9 cellular contexts compared by ENCODE assay signal in the genomic region with DNA sequence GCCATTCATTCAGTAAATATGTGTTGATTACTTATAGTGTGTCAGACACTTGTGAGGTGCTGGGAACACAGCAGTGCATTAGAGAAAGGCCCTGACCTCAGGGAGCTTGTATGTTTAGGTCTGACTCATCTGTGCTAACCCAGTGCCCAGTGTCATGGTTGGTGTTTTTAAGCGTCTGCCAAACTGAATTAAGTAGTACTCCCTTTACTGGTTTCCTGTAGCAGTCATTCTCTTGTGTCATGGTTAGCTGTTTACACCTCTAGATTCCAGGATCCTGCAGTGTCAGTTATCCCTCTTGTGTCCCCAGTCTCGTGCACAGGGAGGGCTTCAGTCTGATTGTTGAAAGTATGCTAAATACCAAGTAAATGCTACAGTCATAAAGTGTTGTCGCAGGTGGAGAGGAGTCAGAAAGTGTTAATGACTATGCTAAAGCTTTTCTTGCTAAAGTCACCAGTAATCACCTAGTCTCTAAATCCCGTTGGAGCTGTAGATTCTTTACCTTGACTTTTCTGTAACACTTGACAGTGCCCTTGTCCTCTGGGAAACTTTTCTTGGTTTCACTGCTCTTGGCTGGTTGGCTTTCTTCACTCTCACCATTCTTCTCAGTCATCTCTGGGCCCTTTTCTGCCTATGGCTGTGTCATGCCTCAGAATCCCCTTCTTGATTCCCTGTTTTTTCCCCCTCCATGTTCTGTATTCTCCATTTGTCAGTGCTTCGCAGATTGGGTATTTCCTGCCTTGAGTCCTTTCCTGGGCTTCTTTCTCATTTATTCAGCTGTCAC. TPM values are rescaled to one million over a fixed set of nuclear protein-coding genes. Genes with fewer than 3 reads are reported as not detected.
A peak's percentile ranks its signal among the peaks of the same experiment; 100 is the strongest.
DNase-seq lines count a peak whose midpoint lies in the region; ATAC-seq, FAIRE-seq and TF ChIP-seq lines count a peak whose summit lies in the region.
"Had no signal": no experiment of that assay in that cellular context is flagged by ENCODE, and none has a peak within 500 bp of the region (broad histone marks: within the 10 kb centered on the region; RNA-seq: fewer than 3 reads in every experiment).

No MANE protein-coding gene starts in this region.

- no peak overlapping the region for H3K23ac ChIP-seq in trophoblast cell (ENCODE audit: low read length)

- H3K9me3 ChIP-seq in GM12878 (replicated peaks; ENCODE audit: control insufficient read depth, insufficient read depth, low read length) (no peaks in the 10 kb centered on the region), trophoblast cell (ENCODE audit: insufficient read depth, low read depth, low read length) (peaks cover 2% of the 10 kb centered on the region), aorta (ENCODE audit: control insufficient read depth, low read length) (no peaks in the 10 kb centered on the region)
- H3K9me3 ChIP-seq: left lung had no signal

- H2BK5ac ChIP-seq in trophoblast cell (ENCODE audit: low read depth, low read length, poor library complexity) = no peak overlapping the region

- H2BK12ac ChIP-seq in trophoblast cell (ENCODE audit: low read length) = no peak overlapping the region

- H3K4me1 ChIP-seq in GM12878 (ENCODE audit: control insufficient read depth, insufficient read depth, low read length) = peaks cover 35% of the 10 kb centered on the region
- H3K4me1 ChIP-seq in trophoblast cell (ENCODE audit: control insufficient read depth in 1 of 2, insufficient read depth in 2 of 2, low read length in 2 of 2) = peaks cover 7 to 11% of the 10 kb centered on the region in 2 experiments
- peaks cover 0 to 4% of the 10 kb centered on the region in 2 donors for H3K4me1 ChIP-seq in aorta (ENCODE audit: control insufficient read depth in 1 of 2, insufficient read depth in 2 of 2, low read length in 2 of 2)

- H3K79me2 ChIP-seq in GM12878 (ENCODE audit: control insufficient read depth, insufficient read depth, low read length) (peaks cover 93% of the 10 kb centered on the region), trophoblast cell (ENCODE audit: control insufficient read depth, insufficient read depth, low read length, poor library complexity) (peaks cover 6% of the 10 kb centered on the region)

- no peak overlapping the region for H3K18ac ChIP-seq in trophoblast cell (ENCODE audit: low read length)

- peak; percentile 54 to 74 for ATAC-seq in activated CD4-positive, CD25-positive, alpha-beta regulatory T cell treated with anti-CD3 and anti-CD28 coated beads, Interleukin-2, amount 50 U/mL, for 24 hours
- ATAC-seq in HG03103 (IDR thresholded peaks at IDR 0.05; ENCODE audit: low read depth, unreplicated experiment) (peak; percentile 58), GM12878 (peak; percentile 70), aorta (ENCODE audit: low FRiP score) (no peak)
- ATAC-seq: left lung had no signal

- no peak for TF ChIP-seq RAD21 in GM12878 (IDR thresholded peaks at IDR 0.05; ENCODE audit: insufficient read depth, low read depth, low read length)

- H4K91ac ChIP-seq in trophoblast cell (ENCODE audit: low read depth, low read length) = no peak overlapping the region

- CTCF ChIA-PET in GM12878 (lab: Yijun Ruan, JAX) = interaction anchor here (0.9 to 1.8 kb wide), 4 partner anchors 10 to 156 kb away, joined by 3 to 5 read pairs (median 4); no protein-coding TSS in a partner anchor

- no peak for TF ChIP-seq CTCF in GM12878 (IDR thresholded peaks at IDR 0.05 in 2 of 3, conservative IDR thresholded peaks at IDR 0.05 in 1 of 3; ENCODE audit: control insufficient read depth in 2 of 3, extremely low read depth in 1 of 3, insufficient read depth in 1 of 3, low read depth in 3 of 3, low read length in 3 of 3)

- POLR2A ChIA-PET in GM12878 (lab: Charles Lee) = interaction anchor here (0.8 to 5.6 kb wide), 5 partner anchors 12 to 19 kb away, joined by 3 to 44 read pairs (median 6); no protein-coding TSS in a partner anchor

- no peak for TF ChIP-seq EP300 in GM12878 (IDR thresholded peaks at IDR 0.05; ENCODE audit: borderline replicate concordance in 1 of 2, control insufficient read depth in 1 of 2, low read depth in 2 of 2, low read length in 2 of 2)

- no peak overlapping the region for H4K12ac ChIP-seq in trophoblast cell (ENCODE audit: low read depth, low read length)

- RAD21 ChIA-PET in GM12878 (lab: Charles Lee; ENCODE audit: unreplicated experiment) = interaction anchor here (0.8 to 11.4 kb wide), 3 partner anchors 13 to 21 kb away, joined by 4 to 73 read pairs (median 11); partner anchors contain the start of gene UCK2

- TF ChIP-seq POLR2A in GM12878 (IDR thresholded peaks at IDR 0.05; ENCODE audit: low read depth, low read length) = no peak

- no peaks in the 10 kb centered on the region; the same call in 1 of the 2 replicates for H4K20me1 ChIP-seq in GM12878 (ENCODE audit: control insufficient read depth, insufficient read depth)

- no peak for FAIRE-seq in GM12878 (lab: Jason Lieb, UNC)

- no peak overlapping the region for H3K14ac ChIP-seq in trophoblast cell (ENCODE audit: low read length)

- no peak overlapping the region for H4K8ac ChIP-seq in trophoblast cell (ENCODE audit: low read depth, low read length)

- intact Hi-C loops in GM12878 (cut with micrococcal nuclease; ENCODE audit: unreplicated experiment) (loop anchor here (5.0 kb wide), 1 partner anchor 41 kb away; no protein-coding TSS in a partner anchor), aorta (cut with DNase I) (no loop called here)

- WGBS in GM12878 (ENCODE audit: insufficient coverage, insufficient replicate concordance, low lambda C conversion rate, missing lambda C conversion rate) = 18% methylated on average over 5 of the region's 5 CpGs
- no CpG with 5 or more reads among the region's 5 CpGs for WGBS in trophoblast cell (ENCODE audit: extremely low coverage, insufficient coverage, insufficient read length)
- 81 to 90% methylated on average over 5 of the region's 5 CpGs for WGBS in aorta, 2 donors

- peak overlapping the region; percentile 78 for H3K4me2 ChIP-seq in GM12878 (ENCODE audit: control insufficient read depth, insufficient read depth)
- H3K4me2 ChIP-seq in trophoblast cell (ENCODE audit: low read length) = no peak overlapping the region

- in situ Hi-C loops in GM12878 (cut with MboI) = no loop called here

- H3K36me3 ChIP-seq in GM12878 (ENCODE audit: control insufficient read depth in 2 of 2, insufficient read depth in 2 of 2, low read length in 1 of 2) (peaks cover 2 to 3% of the 10 kb centered on the region in 2 experiments; a peak in 2 of 4 replicates), trophoblast cell (ENCODE audit: control insufficient read depth in 1 of 2, insufficient read depth in 2 of 2, low read length in 2 of 2) (no peaks in the 10 kb centered on the region), aorta (ENCODE audit: control insufficient read depth in 1 of 2, insufficient read depth in 2 of 2, low read length in 1 of 2) (no peaks in the 10 kb centered on the region)
- H3K36me3 ChIP-seq: left lung had no signal

- no peak overlapping the region for H2AK5ac ChIP-seq in trophoblast cell (ENCODE audit: low read length)

- H2BK120ac ChIP-seq in trophoblast cell (ENCODE audit: insufficient read depth, low read length, poor library complexity) = no peak overlapping the region

- H3K4me3 ChIP-seq in GM12878 (no peak overlapping the region), trophoblast cell (ENCODE audit: low read depth, low read length) (no peak overlapping the region), aorta (ENCODE audit: low read length in 2 of 2) (no peak overlapping the region)
- H3K4me3 ChIP-seq: left lung had no signal

- H3K27ac ChIP-seq in GM12878 (ENCODE audit: control insufficient read depth, insufficient read depth) (peak overlapping the region; percentile 70), trophoblast cell (ENCODE audit: low read depth, low read length) (no peak overlapping the region), aorta (ENCODE audit: low read depth in 1 of 2, low read length in 2 of 2) (no peak overlapping the region)
- H3K27ac ChIP-seq: left lung had no signal

- no peak overlapping the region for H2AFZ ChIP-seq in GM12878 (ENCODE audit: control insufficient read depth, low read depth, low read length)
- H2AFZ ChIP-seq in trophoblast cell (ENCODE audit: insufficient read depth, low read length, poor library complexity) = no peak overlapping the region

- H3K9ac ChIP-seq in GM12878 (ENCODE audit: control insufficient read depth, insufficient read depth, low read length) = peak overlapping the region; percentile 13; the same call in 1 of the 2 replicates
- no peak overlapping the region for H3K9ac ChIP-seq in trophoblast cell (ENCODE audit: low read length)

- SMC1A ChIA-PET in GM12878 (lab: Charles Lee; ENCODE audit: uncharacterized antibody, unreplicated experiment) = interaction anchor here (1.3 to 17.9 kb wide), 6 partner anchors 10 to 73 kb away, joined by 4 to 212 read pairs (median 15); partner anchors contain the start of gene TMCO1

- DNase-seq in activated CD4-positive, CD25-positive, alpha-beta regulatory T cell treated with anti-CD3 and anti-CD28 coated beads, Interleukin-2, amount 50 U/mL, for 72 hours = no peak
- no peak for DNase-seq in GM12878 (ENCODE audit: low read depth, low spot score)
- DNase-seq in trophoblast cell = no peak
- DNase-seq in occipital lobe (lab: John Stamatoyannopoulos, UW) = no peak
- no peak for DNase-seq in NCI-H1048 (lab: John Stamatoyannopoulos, UW)
- DNase-seq in aorta = no peak
- DNase-seq: left lung had no signal

- no TSS peak for BruUV-seq in GM12878 (replicated peaks; lab: Mats Ljungman, UMichigan)

- H3K27me3 ChIP-seq in GM12878 (replicated peaks in 1 of 2; ENCODE audit: control insufficient read depth in 2 of 2, insufficient read depth in 2 of 2, low read length in 1 of 2) = no peaks in the 10 kb centered on the region
- H3K27me3 ChIP-seq in trophoblast cell (ENCODE audit: insufficient read depth, low read length) = no peaks in the 10 kb centered on the region
- no peaks in the 10 kb centered on the region for H3K27me3 ChIP-seq in aorta (ENCODE audit: control insufficient read depth in 1 of 2, insufficient read depth in 2 of 2, low read length in 1 of 2)
- H3K27me3 ChIP-seq: left lung had no signal

- peak overlapping the region; percentile 13 for H3K4ac ChIP-seq in trophoblast cell (ENCODE audit: low read depth, low read length)

- H3K79me1 ChIP-seq in trophoblast cell (ENCODE audit: low read length) = no peaks in the 10 kb centered on the region

RNA-seq across cellular contexts. Expression of gene UCK2, which starts 14.4 kb away (rescaled TPM):
- 49.7 and 55.2 TPM in 2 replicates for total RNA-seq in GM12878 (2013; cell fraction: nucleolus; rRNA removed)
- total RNA-seq in GM12878 (2014; rRNA removed) = 99.9 and 105 TPM in 2 replicates
- 55.3 and 57.0 TPM in 2 replicates for total RNA-seq in GM12878 (2014; rRNA removed; fragmentation: Illumina TruSeq; extraction: Trizol)
- total RNA-seq in GM12878 (2021) = 70.9 and 74.0 TPM in 2 replicates
- polyA plus RNA-seq in GM12878 (2011; ENCODE audit: low read depth) = 35.8 TPM
- 79.0 and 95.4 TPM in 2 replicates for polyA plus RNA-seq in GM12878 (2011; rRNA removed)
- polyA plus RNA-seq in GM12878 (2011; cell fraction: cytosol; rRNA removed) = 117 and 130 TPM in 2 replicates
- 66.9 and 67.2 TPM in 2 replicates for polyA plus RNA-seq in GM12878 (2011; cell fraction: nucleus; rRNA removed)
- polyA plus RNA-seq in GM12878 (2012) = 34.8 and 36.4 TPM in 2 replicates
- polyA plus RNA-seq in GM12878 (2014; fragmentation: Illumina TruSeq; extraction: Trizol) = 59.0 and 70.7 TPM in 2 replicates
- 10 to 100 TPM; 67.0 to 74.3 TPM for polyA plus RNA-seq in GM12878 (2014; fragmentation: Nextera tagmentation; extraction: Ambion mirVana)
- 96.3 and 97.0 TPM in 2 replicates for polyA plus RNA-seq in GM12878 (2014; rRNA removed)
- 100 to 1,000 TPM in 1 of 2 experiments, 10 to 100 TPM in 1; 97.6 to 106 TPM for polyA plus RNA-seq in GM12878 (2016; fragmentation: Nextera tagmentation; extraction: Ambion mirVana)
- polyA minus RNA-seq in GM12878 (2011; rRNA and poly(A)+ RNA removed) = 129 and 137 TPM in 2 replicates
- 42.0 and 46.0 TPM in 2 replicates for polyA minus RNA-seq in GM12878 (2011; cell fraction: cytosol; rRNA and poly(A)+ RNA removed)
- polyA minus RNA-seq in GM12878 (2011; cell fraction: nucleus; rRNA and poly(A)+ RNA removed) = 27.6 and 52.4 TPM in 2 replicates
- polyA plus RNA-seq in trophoblast cell (2013) = 77.1 and 81.6 TPM in 2 replicates
- 103 TPM for total RNA-seq in occipital lobe
- total RNA-seq in aorta = 10 to 100 TPM; 27.2 to 31.1 TPM
- 10 to 100 TPM in 1 of 2 donors, 1 to 10 TPM in 1; 7.2 to 12.6 TPM for polyA plus RNA-seq in aorta
